ENCODE assay signal across 32 cellular contexts in the genomic region with DNA sequence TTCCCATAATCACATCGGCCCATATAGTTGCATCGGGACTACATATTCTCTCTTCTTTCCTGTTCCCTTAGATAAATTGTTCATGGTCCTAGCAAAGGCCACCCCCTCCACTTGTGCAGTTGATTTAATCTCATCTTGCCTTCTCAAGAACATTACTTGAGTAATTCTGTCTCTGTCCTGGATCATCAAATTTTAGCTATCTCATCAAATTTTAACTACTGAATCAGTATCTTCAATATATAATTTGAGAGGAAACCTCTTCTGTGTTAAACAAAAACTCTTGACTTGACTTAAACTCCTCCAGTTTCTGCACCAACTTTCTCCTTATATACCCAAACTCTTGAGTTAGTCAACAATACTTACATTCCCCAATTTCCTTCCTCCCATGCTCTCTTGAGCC. TPM values are rescaled to one million over a fixed set of nuclear protein-coding genes. Genes with fewer than 3 reads are reported as not detected.
"Had no signal": no experiment of that assay in that cellular context is flagged by ENCODE, and none has a peak within 500 bp of the region (broad histone marks: within the 10 kb centered on the region; RNA-seq: fewer than 3 reads in every experiment).

No MANE protein-coding gene starts in this region.

- H3K9me3 ChIP-seq: suprapubic skin, testis, thoracic aorta, thyroid gland, upper lobe of right lung, vagina had no signal

- ATAC-seq: stimulated activated effector memory CD8-positive, alpha-beta T cell treated with anti-CD3 and anti-CD28 coated beads, Interleukin-12 subunit alpha, Interleukin-12 subunit beta, amount 100 ng/mL, for 72 hours; stimulated activated memory B cell treated with anti-CD40 and anti-IgM and Interleukin-4, amounts not matched to agents 10 μg/mL and 1 μg/mL and 100 μg/mL, for 72 hours; stimulated activated naive B cell treated with anti-CD40 and anti-IgM and Interleukin-4, amounts not matched to agents 10 μg/mL and 1 μg/mL and 100 μg/mL, for 72 hours; stimulated activated naive CD8-positive, alpha-beta T cell treated with anti-CD3 and anti-CD28 coated beads, Interleukin-15, amount 100 ng/mL, for 72 hours; stimulated activated naive CD8-positive, alpha-beta T cell treated with anti-CD3 and anti-CD28 coated beads, Interleukin-15, Interleukin-2, amounts not matched to agents 100 U/mL and 50 U/mL, for 24 hours; upper lobe of right lung had no signal

- H3K27me3 ChIP-seq: suprapubic skin, testis, thyroid gland, tibial artery, tibial nerve, transverse colon, upper lobe of left lung, upper lobe of right lung, uterus, vagina had no signal

- H3K36me3 ChIP-seq: stomach, suprapubic skin, thoracic aorta, thyroid gland, tibial artery, tibial nerve, transverse colon, upper lobe of left lung, upper lobe of right lung, uterus, vagina had no signal

- H3K27ac ChIP-seq: stomach, suprapubic skin, testis, thoracic aorta, thyroid gland, tibial artery, tibial nerve, transverse colon, upper lobe of left lung, upper lobe of right lung, uterus, vagina had no signal

- H3K4me3 ChIP-seq: stomach, suprapubic skin, testis, thoracic aorta, thyroid gland, tibial artery, tibial nerve, transverse colon, upper lobe of left lung, upper lobe of right lung, uterus, vagina had no signal

- FAIRE-seq: urothelium cell line had no signal

- DNase-seq: stimulated activated CD4-positive, alpha-beta T cell treated with anti-CD3 and anti-CD28 coated beads, Interleukin-2, amount 100 ng/mL, for 48 hours; stimulated activated CD4-positive, alpha-beta T cell treated with anti-CD3 and anti-CD28 coated beads, Interleukin-4, amount 100 ng/mL, for 1 hour; stimulated activated CD4-positive, alpha-beta T cell treated with anti-CD3 and anti-CD28 coated beads, Interleukin-4, amount 100 ng/mL, for 24 hours; stimulated activated CD4-positive, alpha-beta T cell treated with anti-CD3 and anti-CD28 coated beads, Interleukin-4, amount 100 ng/mL, for 4 hours; stimulated activated CD8-positive, alpha-beta memory T cell treated with anti-CD3 and anti-CD28 coated beads, Interleukin-4, amount 100 ng/mL, for 48 hours; stimulated activated naive B cell treated with anti-CD40 and anti-IgM and Interleukin-4, amounts not matched to agents 10 μg/mL and 1 μg/mL and 100 μg/mL, for 72 hours; stimulated activated naive CD4-positive, alpha-beta T cell; stimulated activated naive CD4-positive, alpha-beta T cell treated with Interleukin-2 at 50 U/mL for 16 hours; stimulated activated naive CD8-positive, alpha-beta T cell treated with anti-CD3 and anti-CD28 coated beads, Interleukin-15, amount 100 ng/mL, for 72 hours; stimulated activated naive CD8-positive, alpha-beta T cell treated with anti-CD3 and anti-CD28 coated beads, Interleukin-15, Interleukin-2, amounts not matched to agents 100 U/mL and 50 U/mL, for 24 hours; stomach; substantia nigra; testis; thyroid gland; tibial artery; transverse colon; trophoblast cell; upper lobe of left lung; upper lobe of right lung; uterus had no signal

- H3K4me1 ChIP-seq: stomach, suprapubic skin, testis, thyroid gland, tibial artery, tibial nerve, transverse colon, upper lobe of left lung, upper lobe of right lung, uterus, vagina had no signal

RNA-seq across cellular contexts. Expression of a gene that starts 4.2 kb away (rescaled TPM):
- total RNA-seq: stomach, subcutaneous adipose tissue, suprapubic skin, temporal lobe, thoracic aorta, thyroid gland, tibial nerve, transverse colon, upper lobe of left lung, upper lobe of right lung, ureter, urinary bladder, uterus, vagina had no signal
- polyA plus RNA-seq: stomach, urinary bladder had no signal

RNA-seq across cellular contexts. Expression of a gene that starts 18.9 kb away (rescaled TPM):
- total RNA-seq: stomach, subcutaneous adipose tissue, suprapubic skin, temporal lobe, thoracic aorta, thyroid gland, tibial nerve, transverse colon, upper lobe of left lung, upper lobe of right lung, ureter, urinary bladder, uterus, vagina had no signal
- polyA plus RNA-seq: stomach, urinary bladder had no signal

RNA-seq across cellular contexts. Expression of a gene that starts 19.7 kb away (rescaled TPM):
- total RNA-seq: stomach, subcutaneous adipose tissue, suprapubic skin, temporal lobe, thoracic aorta, thyroid gland, tibial nerve, transverse colon, upper lobe of left lung, upper lobe of right lung, ureter, urinary bladder, uterus, vagina had no signal
- polyA plus RNA-seq: stomach, thymus, urinary bladder had no signal
